12 cellular contexts compared by ENCODE assay signal in genomic region chr5:1661831-1662558, GRCh38.
"Had no signal": no experiment of that assay in that cellular context is flagged by ENCODE, and none has a peak within 500 bp of the region (broad histone marks: within the 10 kb centered on the region; RNA-seq: fewer than 3 reads in every experiment).

No MANE protein-coding gene starts in this region.

- H3K27ac Mint-ChIP-seq: activated CD8-positive, alpha-beta T cell treated with anti-CD3 and anti-CD28 coated beads for 36 hours; activated naive CD8-positive, alpha-beta T cell; activated T-helper 2 cell treated with anti-CD3 and anti-CD28 coated beads, Interferon-gamma antibody, Interleukin-2, Interleukin-4, amounts not matched to agents 10 μg/mL and 5 μg/mL and 100 μg/mL, durations not matched to agents 14 hours and 24 hours and 36 hours; memory B cell; nephron had no signal

- H3K9me3 Mint-ChIP-seq: activated CD8-positive, alpha-beta T cell treated with anti-CD3 and anti-CD28 coated beads for 36 hours; activated T-helper 2 cell treated with anti-CD3 and anti-CD28 coated beads, Interferon-gamma antibody, Interleukin-2, Interleukin-4, amounts not matched to agents 10 μg/mL and 5 μg/mL and 100 μg/mL, durations not matched to agents 14 hours and 24 hours and 36 hours; memory B cell; nephron had no signal

- H3K27ac ChIP-seq: pancreas, skin epidermis, tibial nerve had no signal

- H3K4me3 Mint-ChIP-seq: activated CD8-positive, alpha-beta T cell treated with anti-CD3 and anti-CD28 coated beads for 36 hours; activated naive CD8-positive, alpha-beta T cell; memory B cell had no signal

- H3K4me1 Mint-ChIP-seq: nephron had no signal

- H3K36me3 Mint-ChIP-seq: activated naive CD8-positive, alpha-beta T cell had no signal

- ATAC-seq: activated CD8-positive, alpha-beta T cell treated with anti-CD3 and anti-CD28 coated beads for 36 hours; pancreas had no signal

- H3K9me3 ChIP-seq: pancreas, tibial nerve had no signal

- DNase-seq: activated CD4-positive, CD25-positive, alpha-beta regulatory T cell treated with anti-CD3 and anti-CD28 coated beads, Interleukin-2, amount 50 U/mL, for 72 hours; activated CD8-positive, alpha-beta T cell treated with anti-CD3 and anti-CD28 coated beads for 36 hours; anterior cingulate cortex; hippocampal formation; T-helper 9 cell had no signal

- H3K36me3 ChIP-seq: pancreas, tibial nerve had no signal

- H3K4me3 ChIP-seq: pancreas, skin epidermis, tibial nerve had no signal
